1 cellular context compared by ENCODE assay signal in genomic region chr19:54429176-54429495, GRCh38.
TF ChIP-seq lines count a peak whose summit lies in the region.

No MANE protein-coding gene starts in this region.

TF ChIP-seq in HepG2, 621 proteins besides CTCF, POLR2A, EP300 and RAD21:
- TF ChIP-seq GABPA (IDR thresholded peaks at IDR 0.05; ENCODE audit: low read depth, low read length), result no peak
- no peak for TF ChIP-seq GABPA (CRISPR knock-in tag; IDR thresholded peaks at IDR 0.05; ENCODE audit: low read depth)
- no peak for TF ChIP-seq ZNF746 (CRISPR knock-in tag; IDR thresholded peaks at IDR 0.05)
- no peak for TF ChIP-seq IRF2 (CRISPR knock-in tag; IDR thresholded peaks at IDR 0.05)
- TF ChIP-seq U2AF2 (IDR thresholded peaks at IDR 0.05; ENCODE audit: low read depth, low read length), result no peak
- TF ChIP-seq ZUFSP (CRISPR knock-in tag; IDR thresholded peaks at IDR 0.05; ENCODE audit: borderline replicate concordance), result no peak
- TF ChIP-seq ZNF253 (CRISPR knock-in tag; IDR thresholded peaks at IDR 0.05; ENCODE audit: borderline replicate concordance), result no peak
- TF ChIP-seq POLR2G (IDR thresholded peaks at IDR 0.05; ENCODE audit: low read depth, low read length), result peak; percentile 22; the same call in 1 of the 2 replicates
- no peak for TF ChIP-seq GMEB1 (CRISPR knock-in tag; IDR thresholded peaks at IDR 0.05; ENCODE audit: borderline replicate concordance)
- peak; percentile 48 for TF ChIP-seq AGO1 (IDR thresholded peaks at IDR 0.05; ENCODE audit: low read depth, low read length, poor library complexity, severe bottlenecking)
- TF ChIP-seq KLF6 (CRISPR knock-in tag; IDR thresholded peaks at IDR 0.05), result no peak
- TF ChIP-seq PHF5A (CRISPR knock-in tag; IDR thresholded peaks at IDR 0.05; ENCODE audit: low read depth, unreplicated experiment), result no peak
- no peak for TF ChIP-seq KLF9 (CRISPR knock-in tag; IDR thresholded peaks at IDR 0.05; ENCODE audit: low read depth)
- TF ChIP-seq KDM2A (CRISPR knock-in tag; IDR thresholded peaks at IDR 0.05; ENCODE audit: borderline replicate concordance, low read depth), result peak; percentile 10; the same call in 1 of the 2 replicates
